9 cellular contexts compared by ENCODE assay signal in genomic region chr6:39029156-39030011, GRCh38. TPM values are rescaled to one million over a fixed set of nuclear protein-coding genes. Genes with fewer than 3 reads are reported as not detected.
DNase-seq lines count a peak whose midpoint lies in the region; FAIRE-seq and TF ChIP-seq lines count a peak whose summit lies in the region.
"Had no signal": no experiment of that assay in that cellular context is flagged by ENCODE, and none has a peak within 500 bp of the region (broad histone marks: within the 10 kb centered on the region; RNA-seq: fewer than 3 reads in every experiment).

No MANE protein-coding gene starts in this region.

- POLR2A ChIA-PET in activated CD4-positive, alpha-beta memory T cell treated with anti-CD3 and anti-CD28 coated beads for 36 hours (lab: Charles Lee): no interaction called here

- intact Hi-C loops in activated CD4-positive, alpha-beta memory T cell treated with anti-CD3 and anti-CD28 coated beads for 36 hours (cut with micrococcal nuclease): loop anchor here (5.0 kb wide), 1 partner anchor 73 kb away; no protein-coding TSS in a partner anchor

- H3K4me3 ChIP-seq in fibroblast of the aortic adventitia (ENCODE audit: low read depth, low read length): no peak overlapping the region

- DNase-seq in NCI-H524 (lab: John Stamatoyannopoulos, UW) (peak; percentile 20 to 26), NCI-H524 treated with DMSO at 0.1 percent for 48 hours (lab: John Stamatoyannopoulos, UW) (no peak), HuH-7.5 (ENCODE audit: low spot score) (peak; percentile 43), fibroblast of the aortic adventitia (ENCODE audit: low read depth) (no peak), anterior cingulate cortex (lab: John Stamatoyannopoulos, UW) (no peak), RCC 7860 (ENCODE audit: low spot score) (no peak)
- DNase-seq in activated CD4-positive, alpha-beta memory T cell treated with anti-CD3 and anti-CD28 coated beads for 36 hours: peak; percentile 68
- DNase-seq in stimulated activated CD4-positive, alpha-beta T cell treated with anti-CD3 and anti-CD28 coated beads, Interleukin-12 subunit alpha, Interleukin-12 subunit beta, amount 100 ng/mL, for 4 hours: peak; percentile 42

- CTCF ChIA-PET in activated CD4-positive, alpha-beta memory T cell treated with anti-CD3 and anti-CD28 coated beads for 36 hours (lab: Charles Lee): interaction anchor here (0.5 to 2.8 kb wide), 11 partner anchors 8 to 274 kb away, joined by 3 to 11 read pairs (median 6); no protein-coding TSS in a partner anchor

- H3K36me3 Mint-ChIP-seq in activated CD4-positive, alpha-beta memory T cell treated with anti-CD3 and anti-CD28 coated beads for 36 hours: no peaks in the 10 kb centered on the region

- H3K27ac Mint-ChIP-seq in activated CD4-positive, alpha-beta memory T cell treated with anti-CD3 and anti-CD28 coated beads for 36 hours: no peak overlapping the region
- H3K27ac Mint-ChIP-seq: CD4-positive, CD25-positive, alpha-beta regulatory T cell had no signal

- peaks cover 29% of the 10 kb centered on the region for H3K27me3 Mint-ChIP-seq in activated CD4-positive, alpha-beta memory T cell treated with anti-CD3 and anti-CD28 coated beads for 36 hours

- H3K4me1 Mint-ChIP-seq in activated CD4-positive, alpha-beta memory T cell treated with anti-CD3 and anti-CD28 coated beads for 36 hours (ENCODE audit: low read depth): no peaks in the 10 kb centered on the region
- H3K4me1 Mint-ChIP-seq: CD4-positive, CD25-positive, alpha-beta regulatory T cell had no signal

- no peak for FAIRE-seq in RCC 7860 (lab: Jason Lieb, UNC)

- TF ChIP-seq CTCF in fibroblast of the aortic adventitia (IDR thresholded peaks at IDR 0.05; ENCODE audit: insufficient read depth, low read length): peak; percentile 67

- H3K9me3 Mint-ChIP-seq in activated CD4-positive, alpha-beta memory T cell treated with anti-CD3 and anti-CD28 coated beads for 36 hours: no peaks in the 10 kb centered on the region
- H3K9me3 Mint-ChIP-seq: CD4-positive, CD25-positive, alpha-beta regulatory T cell had no signal

- H3K4me3 Mint-ChIP-seq in activated CD4-positive, alpha-beta memory T cell treated with anti-CD3 and anti-CD28 coated beads for 36 hours: no peak overlapping the region

RNA-seq across cellular contexts. Expression of gene GLP1R, which starts 19.2 kb away (rescaled TPM):
- under 1 TPM in 1 of 2 experiments, not detected in 1; 0.07 TPM for total RNA-seq in activated CD4-positive, alpha-beta memory T cell treated with anti-CD3 and anti-CD28 coated beads for 36 hours
- total RNA-seq in fibroblast of the aortic adventitia (ENCODE audit: low replicate concordance): not detected in 2 replicates
- total RNA-seq: CD4-positive, CD25-positive, alpha-beta regulatory T cell had no signal

Comparison
In these comparisons a context has a peak if more than half of its experiments do, and no peak if none do; other contexts are left out.
1. DNase-seq: peak in NCI-H524 (2 of 2), HuH-7.5 (single experiment), activated CD4-positive, alpha-beta memory T cell treated with anti-CD3 and anti-CD28 coated beads for 36 hours (single experiment) and stimulated activated CD4-positive, alpha-beta T cell treated with anti-CD3 and anti-CD28 coated beads, Interleukin-12 subunit alpha, Interleukin-12 subunit beta, amount 100 ng/mL, for 4 hours (single experiment); none in NCI-H524 treated with DMSO at 0.1 percent for 48 hours (single experiment), fibroblast of the aortic adventitia (single experiment), anterior cingulate cortex (0 of 58) and RCC 7860 (single experiment).